ENCODE assay signal across 22 cellular contexts in the genomic region with DNA sequence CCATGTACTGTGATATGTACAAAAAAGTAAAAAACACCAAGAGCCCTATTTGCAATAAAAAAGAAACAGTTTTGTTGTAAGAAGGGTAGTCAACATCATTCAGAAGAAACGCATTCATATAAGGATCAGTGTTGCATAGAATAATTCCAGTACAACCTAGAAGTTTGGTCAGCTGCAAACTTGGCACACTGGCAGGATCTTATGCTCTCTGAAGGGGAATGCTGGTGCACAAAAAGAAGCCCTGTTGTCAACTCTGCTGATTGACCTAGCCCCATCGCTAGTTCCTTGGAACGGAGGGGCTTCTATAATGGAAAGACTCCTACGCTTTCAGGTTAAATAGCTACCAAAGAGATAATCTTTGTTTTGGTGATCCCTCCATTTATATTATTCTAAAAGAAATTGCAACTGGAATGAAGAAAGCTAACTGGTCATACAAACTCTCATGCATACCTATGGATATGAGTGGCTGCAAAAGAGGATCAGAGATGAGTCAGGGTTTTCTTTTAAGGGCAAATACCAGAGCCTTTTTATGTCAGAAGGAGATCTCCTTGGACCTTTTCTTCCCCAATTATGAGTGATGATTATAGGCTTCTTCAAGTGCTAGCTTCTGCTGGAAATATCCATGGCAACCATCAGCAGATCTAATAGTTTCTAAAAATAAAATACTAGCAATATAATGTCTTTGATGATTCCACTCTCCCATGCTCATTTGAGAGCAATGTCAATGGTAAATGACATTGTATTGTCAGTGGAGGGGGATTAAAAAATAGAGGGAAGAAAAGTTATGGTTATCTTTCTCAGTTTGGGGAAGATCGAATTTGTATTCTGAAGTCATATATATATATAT.
DNase-seq lines count a peak whose midpoint lies in the region; ATAC-seq and TF ChIP-seq lines count a peak whose summit lies in the region.
"Had no signal": no experiment of that assay in that cellular context is flagged by ENCODE, and none has a peak within 500 bp of the region (broad histone marks: within the 10 kb centered on the region; RNA-seq: fewer than 3 reads in every experiment).

No MANE protein-coding gene starts in this region.

- H3K4me2 ChIP-seq in mesendoderm (ENCODE audit: low read length) (no peak overlapping the region), neuronal stem cell (ENCODE audit: insufficient read depth, low read length, poor library complexity, severe bottlenecking) (no peak overlapping the region)

- H2BK12ac ChIP-seq in neuronal stem cell (ENCODE audit: low read length) = no peak overlapping the region

- no peak overlapping the region for H3K56ac ChIP-seq in mesendoderm (ENCODE audit: low read length)

- no peak overlapping the region for H3K4me3 ChIP-seq in cardiac fibroblast (replicated peaks in 1 of 2; ENCODE audit: low read depth in 2 of 2, low read length in 2 of 2)
- no peak overlapping the region for H3K4me3 ChIP-seq in mesendoderm (ENCODE audit: low read length)
- H3K4me3 ChIP-seq in neuronal stem cell (ENCODE audit: low read length in 2 of 2) = no peak overlapping the region
- no peak overlapping the region for H3K4me3 ChIP-seq in colonic mucosa
- H3K4me3 ChIP-seq: right lobe of liver had no signal

- H3K4me1 ChIP-seq in mesendoderm (ENCODE audit: control insufficient read depth, low read depth, low read length) = no peaks in the 10 kb centered on the region
- peaks cover 2 to 3% of the 10 kb centered on the region in 2 donors for H3K4me1 ChIP-seq in neuronal stem cell (ENCODE audit: control insufficient read depth in 2 of 2, insufficient read depth in 1 of 2, low read depth in 1 of 2, low read length in 2 of 2)
- H3K4me1 ChIP-seq in colonic mucosa = no peaks in the 10 kb centered on the region
- H3K4me1 ChIP-seq: right lobe of liver had no signal

- H4K5ac ChIP-seq in mesendoderm (ENCODE audit: low read length) = no peak overlapping the region

- H3K9ac ChIP-seq in mesendoderm (ENCODE audit: low read length) (no peak overlapping the region), neuronal stem cell (ENCODE audit: low read depth, low read length, poor library complexity) (no peak overlapping the region), colonic mucosa (ENCODE audit: low read depth in 2 of 2, low read length in 2 of 2) (no peak overlapping the region)

- no peak overlapping the region for H2BK120ac ChIP-seq in mesendoderm (ENCODE audit: low read depth, low read length)
- H2BK120ac ChIP-seq in neuronal stem cell (ENCODE audit: low read depth, low read length) = no peak overlapping the region

- no peak overlapping the region for H2BK5ac ChIP-seq in mesendoderm (ENCODE audit: low read length)
- H2BK5ac ChIP-seq in neuronal stem cell (ENCODE audit: low read length) = no peak overlapping the region

- no peak overlapping the region for H4K91ac ChIP-seq in neuronal stem cell (ENCODE audit: low read depth, low read length, poor library complexity)

- H3K9me3 ChIP-seq in neuronal stem cell (replicated peaks in 1 of 2; ENCODE audit: control insufficient read depth in 2 of 2, insufficient read depth in 1 of 2, low read depth in 1 of 2, low read length in 2 of 2) (no peaks in the 10 kb centered on the region), colonic mucosa (no peaks in the 10 kb centered on the region)
- H3K9me3 ChIP-seq: neutrophil, right lobe of liver had no signal

- peak; percentile 81 for DNase-seq in EH (ENCODE audit: low read depth)
- peak; percentile 74 for DNase-seq in M059J (ENCODE audit: low read depth)
- peak; percentile 1 to 53 for DNase-seq in cardiac fibroblast (ENCODE audit: low read depth in 2 of 2)
- peak; percentile 55 for DNase-seq in mesendoderm
- DNase-seq in neuronal stem cell (ENCODE audit: low spot score) = no peak
- DNase-seq in colonic mucosa = no peak
- DNase-seq: activated CD4-positive, CD25-positive, alpha-beta regulatory T cell treated with anti-CD3 and anti-CD28 coated beads, Interleukin-2, amount 50 U/mL, for 72 hours; activated CD8-positive, alpha-beta memory T cell treated with anti-CD3 and anti-CD28 coated beads, Interleukin-2, amount 10 ng/mL, durations not matched to agents 7 days and 5 days; activated effector memory CD4-positive, alpha-beta T cell treated with anti-CD3 and anti-CD28 coated beads, Interleukin-2, amount 50 U/mL, for 16 hours; DMS79; effector memory CD4-positive, alpha-beta T cell; glutamatergic neuron; GOT3; NCI-H2171 treated with DMSO at 0.1 percent for 48 hours; right lobe of liver; stimulated activated CD4-positive, alpha-beta T cell treated with anti-CD3 and anti-CD28 coated beads, Interleukin-2, amount 100 ng/mL, for 48 hours; T-helper 17 cell had no signal

- H4K8ac ChIP-seq in mesendoderm (ENCODE audit: low read depth, low read length) (no peak overlapping the region), neuronal stem cell (ENCODE audit: low read depth, low read length) (no peak overlapping the region)

- H3K27ac ChIP-seq in mesendoderm (ENCODE audit: low read depth, low read length) = no peak overlapping the region
- H3K27ac ChIP-seq in neuronal stem cell (replicated peaks; ENCODE audit: low read length) = no peak overlapping the region
- H3K27ac ChIP-seq in colonic mucosa = no peak overlapping the region
- H3K27ac ChIP-seq: C4-2B, neutrophil, right lobe of liver had no signal

- no peak overlapping the region for H3K14ac ChIP-seq in neuronal stem cell (ENCODE audit: low read length)

- H3K4ac ChIP-seq in mesendoderm (ENCODE audit: low read depth, low read length) (no peak overlapping the region), neuronal stem cell (ENCODE audit: low read length) (no peak overlapping the region)

- H3K36me3 ChIP-seq in mesendoderm (ENCODE audit: control insufficient read depth, insufficient read depth, low read length) = no peaks in the 10 kb centered on the region
- no peaks in the 10 kb centered on the region for H3K36me3 ChIP-seq in neuronal stem cell (replicated peaks in 1 of 2; ENCODE audit: control insufficient read depth in 2 of 2, insufficient read depth in 2 of 2, low read length in 2 of 2)
- no peaks in the 10 kb centered on the region for H3K36me3 ChIP-seq in colonic mucosa
- H3K36me3 ChIP-seq: neutrophil, right lobe of liver had no signal

- H2BK15ac ChIP-seq in mesendoderm (replicated peaks; ENCODE audit: low read depth) (no peak overlapping the region), neuronal stem cell (ENCODE audit: low read length) (no peak overlapping the region)

- H3K18ac ChIP-seq in mesendoderm (ENCODE audit: low read length) (no peak overlapping the region), neuronal stem cell (ENCODE audit: low read length) (no peak overlapping the region)

- no peak overlapping the region for H2AK5ac ChIP-seq in mesendoderm (ENCODE audit: low read length)
- no peak overlapping the region for H2AK5ac ChIP-seq in neuronal stem cell (ENCODE audit: low read depth, low read length)

- no peaks in the 10 kb centered on the region for H3K79me2 ChIP-seq in mesendoderm (ENCODE audit: control insufficient read depth, insufficient read depth, low read length)

- no peak for ATAC-seq in HG03571 (IDR thresholded peaks at IDR 0.05; ENCODE audit: unreplicated experiment)
- no peak for ATAC-seq in HG03095 (IDR thresholded peaks at IDR 0.05; ENCODE audit: unreplicated experiment)
- ATAC-seq: activated CD8-positive, alpha-beta memory T cell treated with anti-CD3 and anti-CD28 coated beads, Interleukin-2, amount 10 ng/mL, durations not matched to agents 7 days and 5 days; right lobe of liver; Right ventricle myocardium inferior; T-helper 17 cell had no signal

- H3K27me3 ChIP-seq in mesendoderm (ENCODE audit: insufficient read depth, low read length, poor library complexity) (no peaks in the 10 kb centered on the region), neuronal stem cell (ENCODE audit: control insufficient read depth in 3 of 3, insufficient read depth in 3 of 3, low read depth in 1 of 3, low read length in 3 of 3) (no peaks in the 10 kb centered on the region), colonic mucosa (no peaks in the 10 kb centered on the region)
- H3K27me3 ChIP-seq: neutrophil, right lobe of liver had no signal

- intact Hi-C loops in colonic mucosa (cut with DNase I) = no loop called here

- no CpG with 5 or more reads among the region's 5 CpGs for WGBS in mesendoderm (ENCODE audit: extremely low coverage, insufficient coverage, low lambda C conversion rate)
- WGBS in neuronal stem cell (ENCODE audit: extremely low coverage in 2 of 2, insufficient read length in 2 of 2, insufficient replicate concordance in 1 of 2), 2 donors = no CpG with 5 or more reads among the region's 5 CpGs

- no peak overlapping the region for H3K23ac ChIP-seq in mesendoderm (ENCODE audit: low read length)
- H3K23ac ChIP-seq in neuronal stem cell (ENCODE audit: low read depth, low read length, poor library complexity) = no peak overlapping the region

- TF ChIP-seq CTCF in cardiac fibroblast (IDR thresholded peaks at IDR 0.05; ENCODE audit: low read depth, low read length) (no peak), colonic mucosa (IDR thresholded peaks at IDR 0.05) (no peak)

- H3K79me1 ChIP-seq in mesendoderm (ENCODE audit: low read length) = no peaks in the 10 kb centered on the region
- H3K79me1 ChIP-seq in neuronal stem cell (ENCODE audit: low read depth, low read length) = no peaks in the 10 kb centered on the region

- H2AFZ ChIP-seq in neuronal stem cell (ENCODE audit: low read length) = no peak overlapping the region

Comparison
In these comparisons a context has a peak if more than half of its experiments do, and no peak if none do; other contexts are left out.
1. DNase-seq: peak in EH (single experiment), M059J (single experiment), cardiac fibroblast (2 of 2) and mesendoderm (single experiment); none in neuronal stem cell (single experiment) and colonic mucosa (single experiment).